Comparison of ENCODE assay signal across 8 cellular contexts in genomic region chr3:69410301-69410700, GRCh38. TPM values are rescaled to one million over a fixed set of nuclear protein-coding genes. Genes with fewer than 3 reads are reported as not detected.
DNase-seq lines count a peak whose midpoint lies in the region; ATAC-seq and TF ChIP-seq lines count a peak whose summit lies in the region.

No MANE protein-coding gene starts in this region.

- no peak overlapping the region for H3K9ac ChIP-seq in endodermal cell (ENCODE audit: extremely low read depth, low read length, poor library complexity, severe bottlenecking)

- H3K27me3 ChIP-seq in BJ (ENCODE audit: control insufficient read depth, insufficient read depth, low read length) = no peaks in the 10 kb centered on the region
- no peaks in the 10 kb centered on the region for H3K27me3 ChIP-seq in endodermal cell (ENCODE audit: control insufficient read depth, insufficient read depth, low read length, poor library complexity, severe bottlenecking)

- DNase-seq in BJ (ENCODE audit: low read depth) (no peak), NCI-H82 treated with DMSO at 0.1 percent for 48 hours (lab: John Stamatoyannopoulos, UW; ENCODE audit: unreplicated experiment) (peak; percentile 58), endodermal cell (peak; percentile 88), myocyte (ENCODE audit: low read depth) (peak; percentile 77)
- peak; percentile 86 for DNase-seq in activated CD8-positive, alpha-beta T cell treated with anti-CD3 and anti-CD28 coated beads for 36 hours
- peak; percentile 41 for DNase-seq in stimulated activated naive B cell treated with anti-CD40 and anti-IgM and Interleukin-4, amounts not matched to agents 10 μg/mL and 1 μg/mL and 100 μg/mL, for 72 hours

- POLR2A ChIA-PET in BJ (lab: Charles Lee) = no interaction called here
- POLR2A ChIA-PET in activated CD8-positive, alpha-beta T cell treated with anti-CD3 and anti-CD28 coated beads for 36 hours (lab: Charles Lee) = no interaction called here

- WGBS in endodermal cell (ENCODE audit: insufficient coverage in 1 of 2, insufficient read length in 1 of 2), 2 experiments = 63 to 79% methylated on average over 6 to 8 of the region's 8 CpGs

- CTCF ChIA-PET in BJ (lab: Yijun Ruan, JAX) = interaction anchor here (0.6 to 4.4 kb wide), 19 partner anchors 9 to 274 kb away, joined by 3 to 37 read pairs (median 4); partner anchors contain the start of gene FRMD4B
- CTCF ChIA-PET in activated CD8-positive, alpha-beta T cell treated with anti-CD3 and anti-CD28 coated beads for 36 hours (lab: Charles Lee) = interaction anchor here (0.6 to 3.6 kb wide), 35 partner anchors 8 to 439 kb away, joined by 3 to 41 read pairs (median 4); partner anchors contain the start of genes FRMD4B and LMOD3

- H3K27ac Mint-ChIP-seq in activated CD8-positive, alpha-beta T cell treated with anti-CD3 and anti-CD28 coated beads for 36 hours = no peak overlapping the region
- no peak overlapping the region for H3K27ac Mint-ChIP-seq in endodermal cell
- no peak overlapping the region for H3K27ac Mint-ChIP-seq in stimulated activated naive B cell treated with anti-CD40 and anti-IgM and Interleukin-4, amounts not matched to agents 10 μg/mL and 1 μg/mL and 100 μg/mL, for 72 hours

- no peaks in the 10 kb centered on the region for H3K4me1 ChIP-seq in endodermal cell (ENCODE audit: control insufficient read depth, insufficient read depth, low read length)

- H3K36me3 Mint-ChIP-seq in activated CD8-positive, alpha-beta T cell treated with anti-CD3 and anti-CD28 coated beads for 36 hours (ENCODE audit: low read depth) = no peaks in the 10 kb centered on the region
- H3K36me3 Mint-ChIP-seq in endodermal cell (ENCODE audit: low read depth) = no peaks in the 10 kb centered on the region
- H3K36me3 Mint-ChIP-seq in stimulated activated naive B cell treated with anti-CD40 and anti-IgM and Interleukin-4, amounts not matched to agents 10 μg/mL and 1 μg/mL and 100 μg/mL, for 72 hours = no peaks in the 10 kb centered on the region

- intact Hi-C loops in activated CD8-positive, alpha-beta T cell treated with anti-CD3 and anti-CD28 coated beads for 36 hours (cut with micrococcal nuclease) = no loop called here

- H3K4me3 ChIP-seq in BJ (ENCODE audit: low read depth, low read length) (no peak overlapping the region), endodermal cell (ENCODE audit: low read length) (no peak overlapping the region)

- H3K4me1 Mint-ChIP-seq in activated CD8-positive, alpha-beta T cell treated with anti-CD3 and anti-CD28 coated beads for 36 hours (ENCODE audit: low read depth) = peaks cover 5% of the 10 kb centered on the region
- H3K4me1 Mint-ChIP-seq in endodermal cell = peaks cover 2% of the 10 kb centered on the region
- peaks cover 4 to 6% of the 10 kb centered on the region in 2 donors for H3K4me1 Mint-ChIP-seq in stimulated activated naive B cell treated with anti-CD40 and anti-IgM and Interleukin-4, amounts not matched to agents 10 μg/mL and 1 μg/mL and 100 μg/mL, for 72 hours

- no peaks in the 10 kb centered on the region for H3K9me3 ChIP-seq in endodermal cell (ENCODE audit: control insufficient read depth, low read length)

- H3K36me3 ChIP-seq in BJ (ENCODE audit: control insufficient read depth, insufficient read depth, low read length) = no peaks in the 10 kb centered on the region
- H3K36me3 ChIP-seq in endodermal cell (ENCODE audit: control insufficient read depth, insufficient read depth, low read length) = no peaks in the 10 kb centered on the region

- H3K4me3 Mint-ChIP-seq in activated CD8-positive, alpha-beta T cell treated with anti-CD3 and anti-CD28 coated beads for 36 hours = no peak overlapping the region
- no peak overlapping the region for H3K4me3 Mint-ChIP-seq in endodermal cell
- no peak overlapping the region for H3K4me3 Mint-ChIP-seq in stimulated activated naive B cell treated with anti-CD40 and anti-IgM and Interleukin-4, amounts not matched to agents 10 μg/mL and 1 μg/mL and 100 μg/mL, for 72 hours

- H3K9me3 Mint-ChIP-seq in activated CD8-positive, alpha-beta T cell treated with anti-CD3 and anti-CD28 coated beads for 36 hours = peaks cover under 1% of the 10 kb centered on the region
- H3K9me3 Mint-ChIP-seq in endodermal cell = peaks cover 2% of the 10 kb centered on the region
- peaks cover 0 to 4% of the 10 kb centered on the region in 2 donors for H3K9me3 Mint-ChIP-seq in stimulated activated naive B cell treated with anti-CD40 and anti-IgM and Interleukin-4, amounts not matched to agents 10 μg/mL and 1 μg/mL and 100 μg/mL, for 72 hours

- H3K27ac ChIP-seq in endodermal cell (ENCODE audit: low read depth, low read length) = no peak overlapping the region

- peak; percentile 98 for ATAC-seq in GM18868 (IDR thresholded peaks at IDR 0.05; ENCODE audit: unreplicated experiment)
- peak; percentile 93 for ATAC-seq in HG03097 (IDR thresholded peaks at IDR 0.05; ENCODE audit: low FRiP score, unreplicated experiment)
- ATAC-seq in activated CD8-positive, alpha-beta T cell treated with anti-CD3 and anti-CD28 coated beads for 36 hours = peak; percentile 97
- peak; percentile 98 for ATAC-seq in stimulated activated naive B cell treated with anti-CD40 and anti-IgM and Interleukin-4, amounts not matched to agents 10 μg/mL and 1 μg/mL and 100 μg/mL, for 72 hours (replicated peaks)

- H3K27me3 Mint-ChIP-seq in activated CD8-positive, alpha-beta T cell treated with anti-CD3 and anti-CD28 coated beads for 36 hours = peaks cover 6% of the 10 kb centered on the region
- peaks cover under 1% of the 10 kb centered on the region for H3K27me3 Mint-ChIP-seq in endodermal cell (ENCODE audit: insufficient read depth)
- no peaks in the 10 kb centered on the region for H3K27me3 Mint-ChIP-seq in stimulated activated naive B cell treated with anti-CD40 and anti-IgM and Interleukin-4, amounts not matched to agents 10 μg/mL and 1 μg/mL and 100 μg/mL, for 72 hours

- TF ChIP-seq CTCF in BJ (IDR thresholded peaks at IDR 0.05; ENCODE audit: insufficient read depth, low read depth, low read length) (peak; percentile 89), endodermal cell (conservative IDR thresholded peaks at IDR 0.05) (peak; percentile 89)
- TF ChIP-seq CTCF in activated CD8-positive, alpha-beta T cell treated with anti-CD3 and anti-CD28 coated beads for 36 hours (IDR thresholded peaks at IDR 0.05) = peak; percentile 95

RNA-seq across cellular contexts. Expression of gene FRMD4B, which starts 24.4 kb away (rescaled TPM):
- polyA plus RNA-seq in BJ (2011; rRNA removed) = 0.09 and 0.18 TPM in 2 replicates
- 0.05 TPM in 2 replicates for polyA minus RNA-seq in BJ (2011; rRNA and poly(A)+ RNA removed)
- 10 to 100 TPM; 11.7 to 11.8 TPM for total RNA-seq in activated CD8-positive, alpha-beta T cell treated with anti-CD3 and anti-CD28 coated beads for 36 hours
- total RNA-seq in endodermal cell (1 to 10 TPM; 2.1 to 2.2 TPM), myocyte (7.5 and 14.0 TPM in 2 replicates)
- 22.2 TPM for polyA plus RNA-seq in endodermal cell (2013, experiment 1 of 2)
- polyA plus RNA-seq in endodermal cell (2013, experiment 2 of 2) = 25.4 TPM
- polyA plus RNA-seq in myocyte (2012) = 5.1 TPM
